1 cellular context compared by ENCODE assay signal in genomic region chr1:205826407-205826806, GRCh38.
TF ChIP-seq lines count a peak whose summit lies in the region.

No MANE protein-coding gene starts in this region.

TF ChIP-seq in IMR-90, 13 proteins besides CTCF, POLR2A, EP300 and RAD21:
- TF ChIP-seq NFE2L2 (IDR thresholded peaks at IDR 0.05; ENCODE audit: low read depth, low read length) (no peak), RCOR1 (IDR thresholded peaks at IDR 0.05; ENCODE audit: insufficient replicate concordance, low read length) (no peak), CEBPB (IDR thresholded peaks at IDR 0.05; ENCODE audit: low read depth, low read length) (no peak), MAZ (IDR thresholded peaks at IDR 0.05; ENCODE audit: borderline replicate concordance, low read depth, low read length) (no peak), MAFK (IDR thresholded peaks at IDR 0.05; ENCODE audit: low read depth, low read length) (no peak), CHD1 (IDR thresholded peaks at IDR 0.05; ENCODE audit: low read depth, low read length) (no peak), MXI1 (IDR thresholded peaks at IDR 0.05; ENCODE audit: borderline replicate concordance, low read depth, low read length) (no peak), BHLHE40 (IDR thresholded peaks at IDR 0.05; ENCODE audit: low read depth, low read length) (no peak), RFX5 (IDR thresholded peaks at IDR 0.05; ENCODE audit: low read depth, low read length) (no peak), ELK1 (IDR thresholded peaks at IDR 0.05; ENCODE audit: borderline replicate concordance, low read depth, low read length) (no peak), FOS (IDR thresholded peaks at IDR 0.05; ENCODE audit: low read depth, low read length) (no peak), SMC3 (IDR thresholded peaks at IDR 0.05; ENCODE audit: low read depth, low read length) (no peak)
- TF ChIP-seq, protein P1, sequence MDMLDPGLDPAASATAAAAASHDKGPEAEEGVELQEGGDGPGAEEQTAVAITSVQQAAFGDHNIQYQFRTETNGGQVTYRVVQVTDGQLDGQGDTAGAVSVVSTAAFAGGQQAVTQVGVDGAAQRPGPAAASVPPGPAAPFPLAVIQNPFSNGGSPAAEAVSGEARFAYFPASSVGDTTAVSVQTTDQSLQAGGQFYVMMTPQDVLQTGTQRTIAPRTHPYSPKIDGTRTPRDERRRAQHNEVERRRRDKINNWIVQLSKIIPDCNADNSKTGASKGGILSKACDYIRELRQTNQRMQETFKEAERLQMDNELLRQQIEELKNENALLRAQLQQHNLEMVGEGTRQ (IDR thresholded peaks at IDR 0.05; ENCODE audit: low read depth, low read length) = no peak
